Comparison of ENCODE assay signal across 22 cellular contexts in the genomic region with DNA sequence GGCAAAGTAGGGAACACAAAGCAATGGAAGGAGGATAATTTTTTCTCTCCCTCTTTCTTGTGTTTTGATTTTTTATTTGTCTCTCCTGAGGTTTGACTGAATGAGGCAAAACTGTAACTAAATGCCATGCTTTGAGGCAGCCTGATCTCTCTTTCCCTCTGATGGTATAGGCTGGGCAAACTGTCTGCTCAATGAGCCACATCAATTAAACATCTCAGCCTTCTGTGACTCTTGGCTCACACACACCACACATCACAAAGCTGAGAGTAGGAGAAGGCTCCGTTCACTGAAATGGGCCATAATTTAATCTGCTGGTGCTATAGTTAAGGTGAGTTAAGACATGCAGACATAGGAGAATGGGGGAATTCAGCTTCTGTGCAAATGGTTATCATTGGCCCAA. TPM values are rescaled to one million over a fixed set of nuclear protein-coding genes. Genes with fewer than 3 reads are reported as not detected.
A peak's percentile ranks its signal among the peaks of the same experiment; 100 is the strongest.
DNase-seq lines count a peak whose midpoint lies in the region; ATAC-seq lines count a peak whose summit lies in the region.
"Had no signal": no experiment of that assay in that cellular context is flagged by ENCODE, and none has a peak within 500 bp of the region (broad histone marks: within the 10 kb centered on the region; RNA-seq: fewer than 3 reads in every experiment).

No MANE protein-coding gene starts in this region.

- peak; percentile 39 to 60 for ATAC-seq in naive thymus-derived CD8-positive, alpha-beta T cell
- ATAC-seq in HG02981 (IDR thresholded peaks at IDR 0.05; ENCODE audit: unreplicated experiment) = no peak
- ATAC-seq: activated CD8-positive, alpha-beta T cell treated with anti-CD3 and anti-CD28 coated beads for 36 hours; psoas muscle; T-cell had no signal

- POLR2A ChIA-PET in naive thymus-derived CD8-positive, alpha-beta T cell (lab: Charles Lee) = no interaction called here

- peaks cover 0 to 18% (median 2%) of the 10 kb centered on the region in 5 donors for H3K27me3 Mint-ChIP-seq in naive thymus-derived CD8-positive, alpha-beta T cell

- no peak overlapping the region for H3K27ac Mint-ChIP-seq in naive thymus-derived CD8-positive, alpha-beta T cell
- H3K27ac Mint-ChIP-seq: activated CD8-positive, alpha-beta T cell treated with anti-CD3 and anti-CD28 coated beads for 36 hours; CD14-positive monocyte; T-cell had no signal

- DNase-seq in NCI-H510A treated with DMSO at 0.1 percent for 48 hours (lab: John Stamatoyannopoulos, UW) (peak; percentile 50), NCI-H510A (lab: John Stamatoyannopoulos, UW) (no peak), NCI-H748 treated with DMSO at 0.1 percent for 48 hours (lab: John Stamatoyannopoulos, UW) (peak; percentile 68), mesenteric fat pad (ENCODE audit: low spot score) (no peak)
- DNase-seq in Jurkat, Clone E6-1 (ENCODE audit: low read depth, low spot score) = peak; percentile 68
- DNase-seq in naive thymus-derived CD8-positive, alpha-beta T cell = no peak
- DNase-seq: activated CD4-positive, CD25-positive, alpha-beta regulatory T cell treated with anti-CD3 and anti-CD28 coated beads, Interleukin-2, amount 50 U/mL, for 72 hours; activated CD8-positive, alpha-beta T cell treated with anti-CD3 and anti-CD28 coated beads for 36 hours; activated gamma-delta T cell treated with Interleukin-2 at 50 U/mL for 16 hours; activated T-cell treated with anti-CD3 and anti-CD28 coated beads for 4 hours; DND-41; MV-4-11; NCI-H226; psoas muscle; T-cell had no signal

- H3K36me3 Mint-ChIP-seq in naive thymus-derived CD8-positive, alpha-beta T cell = peaks cover 0 to 13% (median 4%) of the 10 kb centered on the region in 3 donors
- H3K36me3 Mint-ChIP-seq: CD14-positive monocyte had no signal

- H3K4me1 Mint-ChIP-seq in naive thymus-derived CD8-positive, alpha-beta T cell = peaks cover 0 to 4% (median 1%) of the 10 kb centered on the region in 4 donors
- H3K4me1 Mint-ChIP-seq: T-cell had no signal

- H3K4me3 ChIP-seq in Jurkat, Clone E6-1 (ENCODE audit: low read length) = no peak overlapping the region
- H3K4me3 ChIP-seq: psoas muscle had no signal

- H3K9me3 Mint-ChIP-seq in naive thymus-derived CD8-positive, alpha-beta T cell = no peaks in the 10 kb centered on the region
- H3K9me3 Mint-ChIP-seq: activated CD8-positive, alpha-beta T cell treated with anti-CD3 and anti-CD28 coated beads for 36 hours; CD14-positive monocyte; T-cell had no signal

- H3K4me3 Mint-ChIP-seq in naive thymus-derived CD8-positive, alpha-beta T cell = no peak overlapping the region
- H3K4me3 Mint-ChIP-seq: activated CD8-positive, alpha-beta T cell treated with anti-CD3 and anti-CD28 coated beads for 36 hours; CD14-positive monocyte; T-cell had no signal

RNA-seq across cellular contexts. Expression of a gene that starts 28.1 kb away (rescaled TPM):
- polyA plus RNA-seq in Jurkat, Clone E6-1 (2012; ENCODE audit: insufficient read depth, insufficient read length) = not detected
- not detected for total RNA-seq in naive thymus-derived CD8-positive, alpha-beta T cell
- not detected for polyA plus RNA-seq in naive thymus-derived CD8-positive, alpha-beta T cell
- 3.6 TPM for total RNA-seq in mesenteric fat pad
- total RNA-seq: activated CD8-positive, alpha-beta T cell treated with anti-CD3 and anti-CD28 coated beads for 36 hours; bronchial epithelial cell; HT1080; kidney epithelial cell; lung microvascular endothelial cell; psoas muscle; T-cell had no signal
- polyA plus RNA-seq: AG04450, CD14-positive monocyte, psoas muscle had no signal

Comparison
In these comparisons a context has a peak if more than half of its experiments do, and no peak if none do; other contexts are left out.
1. DNase-seq: peak in NCI-H510A treated with DMSO at 0.1 percent for 48 hours (single experiment), Jurkat, Clone E6-1 (single experiment) and NCI-H748 treated with DMSO at 0.1 percent for 48 hours (single experiment); none in NCI-H510A (single experiment), naive thymus-derived CD8-positive, alpha-beta T cell (0 of 10) and mesenteric fat pad (single experiment).